Comparison of ENCODE assay signal across 10 cellular contexts in genomic region chr1:18302788-18303413, GRCh38.
DNase-seq lines count a peak whose midpoint lies in the region; ATAC-seq and TF ChIP-seq lines count a peak whose summit lies in the region.
"Had no signal": no experiment of that assay in that cellular context is flagged by ENCODE, and none has a peak within 500 bp of the region (broad histone marks: within the 10 kb centered on the region; RNA-seq: fewer than 3 reads in every experiment).

No MANE protein-coding gene starts in this region.

- H3K79me2 ChIP-seq in OCI-LY3 (ENCODE audit: low read length), result no peaks in the 10 kb centered on the region

- no peak overlapping the region for H3K9ac ChIP-seq in OCI-LY3 (ENCODE audit: low read length)

- H4K20me1 ChIP-seq in OCI-LY3 (ENCODE audit: insufficient read depth, low read length), result no peaks in the 10 kb centered on the region

- no peak for ATAC-seq in GM19455 (IDR thresholded peaks at IDR 0.05; ENCODE audit: unreplicated experiment)

- DNase-seq in stimulated activated CD4-positive, alpha-beta T cell treated with anti-CD3 and anti-CD28 coated beads, Interleukin-1b, Interleukin-23, amount 100 ng/mL, for 48 hours, result peak; percentile 6
- no peak for DNase-seq in stimulated activated CD4-positive, alpha-beta T cell treated with anti-CD3 and anti-CD28 coated beads, Interleukin-4, amount 100 ng/mL, for 24 hours
- DNase-seq in fibroblast of villous mesenchyme (ENCODE audit: low read depth), result no peak
- no peak for DNase-seq in NCI-H1436 treated with DMSO at 0.1 percent for 48 hours (lab: John Stamatoyannopoulos, UW)
- no peak for DNase-seq in Ammon's horn (ENCODE audit: low spot score)
- DNase-seq in vagina (ENCODE audit: extremely low spot score in 2 of 2), result no peak
- DNase-seq: GDM1, midbrain had no signal

- intact Hi-C loops in vagina (cut with DNase I), result no loop called here

- TF ChIP-seq CTCF in OCI-LY3 (IDR thresholded peaks at IDR 0.05; ENCODE audit: low read depth, low read length) (peak; percentile 47), fibroblast of villous mesenchyme (IDR thresholded peaks at IDR 0.05; ENCODE audit: insufficient read depth, low read depth, low read length) (peak; percentile 8), vagina (IDR thresholded peaks at IDR 0.05) (no peak)

- H3K4me3 ChIP-seq in OCI-LY3 (ENCODE audit: low read length) (no peak overlapping the region), fibroblast of villous mesenchyme (ENCODE audit: low read depth, low read length) (no peak overlapping the region), vagina (no peak overlapping the region)

- no peaks in the 10 kb centered on the region for H3K9me3 ChIP-seq in OCI-LY3 (ENCODE audit: insufficient read depth, low read length)
- H3K9me3 ChIP-seq in vagina, result no peaks in the 10 kb centered on the region

- no peaks in the 10 kb centered on the region for H3K36me3 ChIP-seq in OCI-LY3 (replicated peaks; ENCODE audit: low read depth, low read length)
- no peaks in the 10 kb centered on the region for H3K36me3 ChIP-seq in vagina

- H2AFZ ChIP-seq in OCI-LY3 (ENCODE audit: low read depth, low read length), result no peak overlapping the region

- H3K27me3 ChIP-seq in OCI-LY3 (ENCODE audit: low read depth, low read length) (no peaks in the 10 kb centered on the region), vagina (no peaks in the 10 kb centered on the region)

- no peak for TF ChIP-seq POLR2A in vagina (IDR thresholded peaks at IDR 0.05)

- H3K4me1 ChIP-seq in OCI-LY3 (ENCODE audit: low read length) (no peaks in the 10 kb centered on the region), vagina (no peaks in the 10 kb centered on the region)

- H3K4me2 ChIP-seq in OCI-LY3 (ENCODE audit: low read length), result no peak overlapping the region

- H3K27ac ChIP-seq in OCI-LY3 (ENCODE audit: low read length) (no peak overlapping the region), vagina (no peak overlapping the region)

Comparison
In these comparisons a context has a peak if more than half of its experiments do, and no peak if none do; other contexts are left out.
1. CTCF ChIP-seq: peak in OCI-LY3 (single experiment) and fibroblast of villous mesenchyme (single experiment); none in vagina (0 of 3).